Comparison of ENCODE assay signal across 22 cellular contexts in genomic region chr11:18479063-18479462, GRCh38. TPM values are rescaled to one million over a fixed set of nuclear protein-coding genes. Genes with fewer than 3 reads are reported as not detected.
DNase-seq lines count a peak whose midpoint lies in the region; ATAC-seq, FAIRE-seq and TF ChIP-seq lines count a peak whose summit lies in the region.
"Had no signal": no experiment of that assay in that cellular context is flagged by ENCODE, and none has a peak within 500 bp of the region (broad histone marks: within the 10 kb centered on the region; RNA-seq: fewer than 3 reads in every experiment).

No MANE protein-coding gene starts in this region.

- POLR2A ChIA-PET in HepG2 (lab: Yijun Ruan, JAX) (no interaction called here), HEK293T (lab: Yijun Ruan, JAX) (no interaction called here)

- DNase-seq in HepG2 (ENCODE audit: low spot score) (no peak), right lobe of liver (no peak), HEK293T (ENCODE audit: extremely low spot score) (no peak), esophagus muscularis mucosa (ENCODE audit: extremely low spot score) (peak; percentile 47)
- DNase-seq: AML-193; Caco-2; Calu3; CD4-positive, alpha-beta T cell; CD8-positive, alpha-beta T cell; DMS79 treated with DMSO at 0.1 percent for 48 hours; GF-D8 had no signal

- no peak for TF ChIP-seq EP300 in HepG2 (IDR thresholded peaks at IDR 0.05; ENCODE audit: low read depth in 2 of 2, low read length in 2 of 2)
- no peak for TF ChIP-seq EP300 in HepG2 (CRISPR knock-in tag; IDR thresholded peaks at IDR 0.05; ENCODE audit: borderline replicate concordance)
- no peak for TF ChIP-seq EP300 in esophagus muscularis mucosa (IDR thresholded peaks at IDR 0.05)
- no peak for TF ChIP-seq EP300 in gastroesophageal sphincter (IDR thresholded peaks at IDR 0.05)

- no peak overlapping the region for H2AFZ ChIP-seq in HepG2 (ENCODE audit: low read length)

- no TSS peak for BruUV-seq in HepG2 (replicated peaks; lab: Mats Ljungman, UMichigan)

- no peak for TF ChIP-seq RAD21 in HepG2 (CRISPR knock-in tag; IDR thresholded peaks at IDR 0.05)

- TF ChIP-seq CTCF in HepG2 (CRISPR knock-in tag; IDR thresholded peaks at IDR 0.05) (no peak), right lobe of liver (IDR thresholded peaks at IDR 0.05) (no peak), esophagus muscularis mucosa (IDR thresholded peaks at IDR 0.05) (no peak), gastroesophageal sphincter (IDR thresholded peaks at IDR 0.05) (no peak)

- H3K9ac ChIP-seq in HepG2 (ENCODE audit: insufficient read depth, low read depth, low read length), result no peak overlapping the region
- H3K9ac ChIP-seq: BLaER1 treated with 17β-estradiol and CSF1 and Interleukin-3, amounts not matched to agents 10 nM and 100 nM had no signal

- no peaks in the 10 kb centered on the region for H3K9me3 ChIP-seq in HepG2 (ENCODE audit: low read length)
- H3K9me3 ChIP-seq in right lobe of liver, result no peaks in the 10 kb centered on the region
- no peaks in the 10 kb centered on the region for H3K9me3 ChIP-seq in esophagus muscularis mucosa
- H3K9me3 ChIP-seq in gastroesophageal sphincter, result no peaks in the 10 kb centered on the region
- H3K9me3 ChIP-seq: A549, Caco-2 had no signal

- H4K20me1 ChIP-seq in HepG2 (ENCODE audit: insufficient read depth, low read length), result no peaks in the 10 kb centered on the region
- H4K20me1 ChIP-seq: BLaER1 treated with 17β-estradiol and CSF1 and Interleukin-3, amounts not matched to agents 10 nM and 100 nM had no signal

- H3K4me2 ChIP-seq in HepG2 (ENCODE audit: low read depth, low read length), result no peak overlapping the region
- H3K4me2 ChIP-seq: A549; BLaER1 treated with 17β-estradiol and CSF1 and Interleukin-3, amounts not matched to agents 10 nM and 100 nM had no signal

- no peaks in the 10 kb centered on the region for H3K4me1 ChIP-seq in HepG2 (ENCODE audit: insufficient read depth, low read length)
- no peaks in the 10 kb centered on the region for H3K4me1 ChIP-seq in right lobe of liver
- no peaks in the 10 kb centered on the region for H3K4me1 ChIP-seq in esophagus muscularis mucosa
- no peaks in the 10 kb centered on the region for H3K4me1 ChIP-seq in gastroesophageal sphincter
- H3K4me1 ChIP-seq: A549, Caco-2 had no signal

- in situ Hi-C loops in HepG2 (cut with HindIII; ENCODE audit: extremely low pct_ligation_motif_present, low pct_unique_long_range_greater_than_20kb), result no loop called here

- CTCF ChIA-PET in HepG2 (lab: Yijun Ruan, JAX; ENCODE audit: low intra/inter-chr PET ratio, low total read pairs), result no interaction called here
- CTCF ChIA-PET in HEK293T (lab: Yijun Ruan, JAX), result no interaction called here

- H3K27ac ChIP-seq in HepG2 (ENCODE audit: extremely low read length, insufficient read depth, low read length) (no peak overlapping the region), right lobe of liver (no peak overlapping the region), esophagus muscularis mucosa (replicated peaks in 1 of 4) (no peak overlapping the region), gastroesophageal sphincter (no peak overlapping the region)
- H3K27ac ChIP-seq: 22Rv1; A549; BLaER1 treated with 17β-estradiol and CSF1 and Interleukin-3, amounts not matched to agents 10 nM and 100 nM; C4-2B had no signal

- ATAC-seq in HepG2 (no peak), right lobe of liver (no peak), gastroesophageal sphincter (no peak)
- ATAC-seq: A549; CD8-positive, alpha-beta T cell had no signal

- no peak overlapping the region for H3K4me3 ChIP-seq in HepG2 (replicated peaks in 1 of 3; ENCODE audit: insufficient read depth in 1 of 3, low read depth in 2 of 3, low read length in 3 of 3)
- no peak overlapping the region for H3K4me3 ChIP-seq in right lobe of liver
- no peak overlapping the region for H3K4me3 ChIP-seq in esophagus muscularis mucosa
- no peak overlapping the region for H3K4me3 ChIP-seq in gastroesophageal sphincter
- H3K4me3 ChIP-seq: A549; BLaER1 treated with 17β-estradiol and CSF1 and Interleukin-3, amounts not matched to agents 10 nM and 100 nM had no signal

- H3K36me3 ChIP-seq in HepG2 (replicated peaks in 1 of 2; ENCODE audit: control insufficient read depth in 1 of 2, insufficient read depth in 2 of 2, low read length in 2 of 2) (peaks cover 26 to 71% of the 10 kb centered on the region in 2 experiments), right lobe of liver (peaks cover 0 to 68% (median 17%) of the 10 kb centered on the region in 4 donors), esophagus muscularis mucosa (peaks cover 69 to 97% (median 86%) of the 10 kb centered on the region in 4 donors), gastroesophageal sphincter (peaks cover 8 to 98% of the 10 kb centered on the region in 2 donors)

- no peaks in the 10 kb centered on the region for H3K79me2 ChIP-seq in HepG2 (ENCODE audit: insufficient read depth, low read length)

- FAIRE-seq in HepG2 (lab: Jason Lieb, UNC), result no peak
- FAIRE-seq: A549, D721Med, G401.6, GM12891, GM19239 had no signal

- intact Hi-C loops in HepG2 (cut with micrococcal nuclease; ENCODE audit: unreplicated experiment) (no loop called here), right lobe of liver (cut with DNase I) (no loop called here), esophagus muscularis mucosa (cut with DNase I) (no loop called here)

- no peak for TF ChIP-seq POLR2A in HepG2 (IDR thresholded peaks at IDR 0.05; ENCODE audit: insufficient read depth in 1 of 2, low read depth in 2 of 2, low read length in 2 of 2)
- no peak for TF ChIP-seq POLR2A in right lobe of liver (IDR thresholded peaks at IDR 0.05)
- TF ChIP-seq POLR2A in esophagus muscularis mucosa (IDR thresholded peaks at IDR 0.05; ENCODE audit: low read depth), result no peak
- TF ChIP-seq POLR2A in gastroesophageal sphincter (IDR thresholded peaks at IDR 0.05), result no peak

- H3K27me3 ChIP-seq in HepG2 (ENCODE audit: control insufficient read depth in 1 of 2, insufficient read depth in 2 of 2, low read length in 2 of 2), result no peaks in the 10 kb centered on the region
- no peaks in the 10 kb centered on the region for H3K27me3 ChIP-seq in right lobe of liver
- H3K27me3 ChIP-seq in esophagus muscularis mucosa, result no peaks in the 10 kb centered on the region
- no peaks in the 10 kb centered on the region for H3K27me3 ChIP-seq in gastroesophageal sphincter
- H3K27me3 ChIP-seq: BLaER1 treated with 17β-estradiol and CSF1 and Interleukin-3, amounts not matched to agents 10 nM and 100 nM had no signal

- 97% methylated on average over 4 of the region's 4 CpGs for WGBS in HepG2 (ENCODE audit: low lambda C conversion rate)
- 96% methylated on average over 4 of the region's 4 CpGs for WGBS in right lobe of liver (ENCODE audit: insufficient coverage, low coverage, low lambda C conversion rate, missing lambda C conversion rate)
- WGBS in esophagus muscularis mucosa, result 89% methylated on average over 4 of the region's 4 CpGs
- WGBS in gastroesophageal sphincter (ENCODE audit: low coverage in 1 of 2), 2 donors, result 83 to 87% methylated on average over 1 to 4 of the region's 4 CpGs

RNA-seq across cellular contexts. Expression of gene LDHAL6A, which starts 23.4 kb away (rescaled TPM):
- total RNA-seq in HepG2 (2016; rRNA removed; fragmentation: Illumina TruSeq; extraction: Trizol), result not detected in 2 replicates
- total RNA-seq in HepG2 (2016; cell fraction: cytosol; rRNA removed; fragmentation: Illumina TruSeq; extraction: Trizol; ENCODE audit: low read depth), result not detected in 2 replicates
- total RNA-seq in HepG2 (2016; cell fraction: insoluble cytoplasmic fraction; rRNA removed; fragmentation: Illumina TruSeq; extraction: Trizol), result not detected in 2 replicates
- not detected in 2 replicates for total RNA-seq in HepG2 (2016; cell fraction: membrane; rRNA removed; fragmentation: Illumina TruSeq; extraction: Trizol)
- not detected in 2 replicates for total RNA-seq in HepG2 (2016; cell fraction: nucleus; rRNA removed; fragmentation: Illumina TruSeq; extraction: Trizol)
- not detected in 2 replicates for polyA plus RNA-seq in HepG2 (2011; rRNA removed)
- not detected in 2 replicates for polyA plus RNA-seq in HepG2 (2011; cell fraction: cytosol; rRNA removed)
- not detected in 2 replicates for polyA plus RNA-seq in HepG2 (2011; cell fraction: nucleus; rRNA removed)
- polyA plus RNA-seq in HepG2 (2012), result 0.12 TPM in 1 of 2 replicates, not detected in the other
- not detected in 2 replicates for polyA plus RNA-seq in HepG2 (2016; cell fraction: cytosol; fragmentation: Illumina TruSeq; extraction: Trizol; ENCODE audit: low read depth)
- not detected in 2 replicates for polyA plus RNA-seq in HepG2 (2016; cell fraction: insoluble cytoplasmic fraction; fragmentation: Illumina TruSeq; extraction: Trizol; ENCODE audit: low read depth)
- not detected in 2 replicates for polyA plus RNA-seq in HepG2 (2016; cell fraction: membrane; fragmentation: Illumina TruSeq; extraction: Trizol; ENCODE audit: low read depth)
- polyA plus RNA-seq in HepG2 (2016; cell fraction: nucleus; fragmentation: Illumina TruSeq; extraction: Trizol; ENCODE audit: insufficient read depth, low read depth), result not detected in 2 replicates
- polyA minus RNA-seq in HepG2 (2011; rRNA and poly(A)+ RNA removed; ENCODE audit: low replicate concordance), result not detected in 2 replicates
- not detected in 2 replicates for polyA minus RNA-seq in HepG2 (2011; cell fraction: cytosol; rRNA and poly(A)+ RNA removed)
- polyA minus RNA-seq in HepG2 (2011; cell fraction: nucleus; rRNA and poly(A)+ RNA removed), result not detected in 2 replicates
- not detected for total RNA-seq in right lobe of liver
- total RNA-seq in esophagus muscularis mucosa, result not detected
- not detected for total RNA-seq in gastroesophageal sphincter
- total RNA-seq: A172; Calu3; CD4-positive, alpha-beta T cell; CD8-positive, alpha-beta T cell had no signal
- polyA plus RNA-seq: A549, BJ had no signal

RNA-seq across cellular contexts. Expression of gene TSG101, which starts 47.7 kb away (rescaled TPM):
- total RNA-seq in HepG2 (2016; rRNA removed; fragmentation: Illumina TruSeq; extraction: Trizol) (69.3 and 96.3 TPM in 2 replicates), right lobe of liver (10 to 100 TPM; 15.8 to 68.0 (median 25.7) TPM), esophagus muscularis mucosa (10 to 100 TPM; 60.1 to 93.2 (median 80.5) TPM), gastroesophageal sphincter (10 to 100 TPM; 60.1 to 72.8 (median 66.5) TPM)
- total RNA-seq in HepG2 (2016; cell fraction: cytosol; rRNA removed; fragmentation: Illumina TruSeq; extraction: Trizol; ENCODE audit: low read depth), result 42.6 and 49.6 TPM in 2 replicates
- 69.2 and 93.6 TPM in 2 replicates for total RNA-seq in HepG2 (2016; cell fraction: insoluble cytoplasmic fraction; rRNA removed; fragmentation: Illumina TruSeq; extraction: Trizol)
- total RNA-seq in HepG2 (2016; cell fraction: membrane; rRNA removed; fragmentation: Illumina TruSeq; extraction: Trizol), result 62.9 and 65.2 TPM in 2 replicates
- total RNA-seq in HepG2 (2016; cell fraction: nucleus; rRNA removed; fragmentation: Illumina TruSeq; extraction: Trizol), result 40.0 and 40.5 TPM in 2 replicates
- 200 and 206 TPM in 2 replicates for polyA plus RNA-seq in HepG2 (2011; rRNA removed)
- polyA plus RNA-seq in HepG2 (2011; cell fraction: cytosol; rRNA removed), result 205 and 263 TPM in 2 replicates
- 61.2 and 66.6 TPM in 2 replicates for polyA plus RNA-seq in HepG2 (2011; cell fraction: nucleus; rRNA removed)
- polyA plus RNA-seq in HepG2 (2012), result 67.4 and 72.7 TPM in 2 replicates
- polyA plus RNA-seq in HepG2 (2016; cell fraction: cytosol; fragmentation: Illumina TruSeq; extraction: Trizol; ENCODE audit: low read depth), result 39.8 and 45.7 TPM in 2 replicates
- 96.4 and 113 TPM in 2 replicates for polyA plus RNA-seq in HepG2 (2016; cell fraction: insoluble cytoplasmic fraction; fragmentation: Illumina TruSeq; extraction: Trizol; ENCODE audit: low read depth)
- polyA plus RNA-seq in HepG2 (2016; cell fraction: membrane; fragmentation: Illumina TruSeq; extraction: Trizol; ENCODE audit: low read depth), result 42.9 and 46.6 TPM in 2 replicates
- 42.6 and 45.8 TPM in 2 replicates for polyA plus RNA-seq in HepG2 (2016; cell fraction: nucleus; fragmentation: Illumina TruSeq; extraction: Trizol; ENCODE audit: insufficient read depth, low read depth)
- polyA minus RNA-seq in HepG2 (2011; rRNA and poly(A)+ RNA removed; ENCODE audit: low replicate concordance), result 155 and 281 TPM in 2 replicates
- 86.9 and 105 TPM in 2 replicates for polyA minus RNA-seq in HepG2 (2011; cell fraction: cytosol; rRNA and poly(A)+ RNA removed)
- 52.0 and 73.0 TPM in 2 replicates for polyA minus RNA-seq in HepG2 (2011; cell fraction: nucleus; rRNA and poly(A)+ RNA removed)
